Comparison of ENCODE assay signal across 15 cellular contexts in genomic region chr16:85361441-85362118, GRCh38.
DNase-seq lines count a peak whose midpoint lies in the region; ATAC-seq, FAIRE-seq and TF ChIP-seq lines count a peak whose summit lies in the region.
"Had no signal": no experiment of that assay in that cellular context is flagged by ENCODE, and none has a peak within 500 bp of the region (broad histone marks: within the 10 kb centered on the region; RNA-seq: fewer than 3 reads in every experiment).

No MANE protein-coding gene starts in this region.

- no peak overlapping the region for H3K14ac ChIP-seq in H1 (ENCODE audit: insufficient read length)

- ATAC-seq in mucosa of descending colon = peak; percentile 71
- ATAC-seq in HG03571 (IDR thresholded peaks at IDR 0.05; ENCODE audit: unreplicated experiment) = no peak
- ATAC-seq: activated CD4-positive, alpha-beta T cell treated with anti-CD3 and anti-CD28 coated beads for 36 hours; T-helper 17 cell had no signal

- TF ChIP-seq CTCF in H1 (IDR thresholded peaks at IDR 0.05; ENCODE audit: control extremely low read depth in 1 of 3, insufficient read depth in 1 of 3, low read depth in 1 of 3, low read length in 3 of 3) = no peak
- TF ChIP-seq CTCF in mucosa of descending colon (IDR thresholded peaks at IDR 0.05) = no peak
- TF ChIP-seq CTCF in transverse colon (IDR thresholded peaks at IDR 0.05) = no peak

- peak in 2 of 3 experiments; percentile 46 to 63 for DNase-seq in NCI-H1417 (lab: John Stamatoyannopoulos, UW)
- no peak for DNase-seq in NCI-H1417 treated with DMSO at 0.1 percent for 48 hours (lab: John Stamatoyannopoulos, UW)
- DNase-seq in H1 (ENCODE audit: low read depth in 1 of 2, low spot score in 2 of 2) = no peak
- DNase-seq in mucosa of descending colon = peak in 2 of 3 donors; percentile 52 to 73
- peak; percentile 70 for DNase-seq in transverse colon
- DNase-seq in occipital lobe (lab: John Stamatoyannopoulos, UW) = no peak
- no peak for DNase-seq in NCI-H774 (lab: John Stamatoyannopoulos, UW)
- DNase-seq: activated CD4-positive, alpha-beta T cell treated with anti-CD3 and anti-CD28 coated beads for 36 hours; activated T-cell treated with anti-CD3 and anti-CD28 coated beads, Interleukin-2, amount 50 U/mL, for 24 hours; amygdala; NCI-H2227 treated with DMSO at 0.1 percent for 48 hours; T-helper 17 cell had no signal

- no peak for TF ChIP-seq RAD21 in H1 (IDR thresholded peaks at IDR 0.05 in 1 of 2, conservative IDR thresholded peaks at IDR 0.05 in 1 of 2; ENCODE audit: low read depth in 2 of 2, low read length in 2 of 2)

- H3K27me3 ChIP-seq in H1 (replicated peaks in 1 of 4; ENCODE audit: control insufficient read depth in 3 of 4, extremely low read depth in 1 of 4, insufficient read depth in 3 of 4, low read length in 3 of 4) = peaks cover 0 to 8% (median 3%) of the 10 kb centered on the region in 4 experiments; a peak in 3 of 7 replicates
- H3K27me3 ChIP-seq in transverse colon = no peaks in the 10 kb centered on the region

- no peak overlapping the region for H3K56ac ChIP-seq in H1 (replicated peaks; ENCODE audit: insufficient read length, low read depth, low read length)

- no peak overlapping the region for H4K91ac ChIP-seq in H1 (replicated peaks; ENCODE audit: insufficient read length, low read length)

- no peak overlapping the region for H2AFZ ChIP-seq in H1 (ENCODE audit: low read length)

- no peak overlapping the region; the same call in 1 of the 2 replicates for H3K18ac ChIP-seq in H1 (ENCODE audit: extremely low read depth, low read length)

- no peak overlapping the region for H2BK5ac ChIP-seq in H1 (ENCODE audit: low read depth, low read length)

- TF ChIP-seq POLR2A in H1 (IDR thresholded peaks at IDR 0.05; ENCODE audit: control extremely low read depth in 1 of 2, low read depth in 2 of 2, low read length in 2 of 2) = no peak
- TF ChIP-seq POLR2A in transverse colon (IDR thresholded peaks at IDR 0.05) = no peak

- H3K36me3 ChIP-seq in H1 (ENCODE audit: control insufficient read depth in 2 of 4, insufficient read depth in 4 of 4, low read length in 3 of 4) (no peaks in the 10 kb centered on the region), mucosa of descending colon (ENCODE audit: low read depth) (no peaks in the 10 kb centered on the region), transverse colon (no peaks in the 10 kb centered on the region)

- intact Hi-C loops in mucosa of descending colon (cut with DNase I, micrococcal nuclease) = no loop called here
- intact Hi-C loops in transverse colon (cut with DNase I; ENCODE audit: low total_unique reads) = no loop called here

- H2BK15ac ChIP-seq in H1 (ENCODE audit: low read length) = no peak overlapping the region

- H3K27ac ChIP-seq in H1 (ENCODE audit: low read depth, low read length) (no peak overlapping the region), transverse colon (peak overlapping the region in 2 of 4 donors; percentile 21 to 37)
- H3K27ac ChIP-seq: dorsolateral prefrontal cortex had no signal

- no peak for FAIRE-seq in H1 (lab: Jason Lieb, UNC)
- FAIRE-seq: A204.1 had no signal

- no peak overlapping the region for H3K9ac ChIP-seq in H1 (replicated peaks in 1 of 4; ENCODE audit: extremely low read depth in 1 of 4, low read depth in 3 of 4, low read length in 3 of 4)

- no peak overlapping the region; the same call in 1 of the 2 replicates for H4K8ac ChIP-seq in H1 (ENCODE audit: extremely low read depth, insufficient read depth, low read length)

- no peak overlapping the region for H3K4me2 ChIP-seq in H1 (ENCODE audit: insufficient read depth in 1 of 2, low read depth in 2 of 2, low read length in 2 of 2)

- H3K9me3 ChIP-seq in H1 (ENCODE audit: insufficient read depth in 2 of 2, low read depth in 1 of 2, low read length in 1 of 2) = no peaks in the 10 kb centered on the region
- H3K9me3 ChIP-seq in mucosa of descending colon = no peaks in the 10 kb centered on the region
- H3K9me3 ChIP-seq in transverse colon = no peaks in the 10 kb centered on the region

- peaks cover 2 to 5% of the 10 kb centered on the region in 2 experiments for H4K20me1 ChIP-seq in H1 (replicated peaks in 1 of 2; ENCODE audit: control insufficient read depth in 1 of 2, insufficient read depth in 2 of 2, low read length in 2 of 2)

- H3K79me1 ChIP-seq in H1 (ENCODE audit: low read depth, low read length) = peaks cover 2% of the 10 kb centered on the region; the same call in 1 of the 2 replicates

- TF ChIP-seq EP300 in H1 (IDR thresholded peaks at IDR 0.05; ENCODE audit: borderline replicate concordance in 1 of 2, low read depth in 2 of 2, low read length in 2 of 2) = no peak
- no peak for TF ChIP-seq EP300 in transverse colon (IDR thresholded peaks at IDR 0.05; ENCODE audit: low read depth)

- 91% methylated on average over 20 of the region's 23 CpGs; no CpG with 5 or more reads in 1 of the 2 experiments for WGBS in H1 (ENCODE audit: extremely low coverage in 1 of 2, insufficient coverage in 1 of 2, insufficient read length in 1 of 2, insufficient replicate concordance in 2 of 2, low coverage in 1 of 2, low lambda C conversion rate in 2 of 2, missing lambda C conversion rate in 1 of 2), 2 experiments
- WGBS in transverse colon (ENCODE audit: low coverage in 1 of 2), 2 donors = 47% methylated on average over 23 of the region's 23 CpGs; no CpG with 5 or more reads in 1 of the 2 donors

- H3K4me3 ChIP-seq in H1 (ENCODE audit: extremely low read depth in 1 of 4, insufficient read depth in 2 of 4, low read depth in 3 of 4, low read length in 4 of 4) = no peak overlapping the region
- H3K4me3 ChIP-seq in mucosa of descending colon = no peak overlapping the region
- no peak overlapping the region for H3K4me3 ChIP-seq in transverse colon
- H3K4me3 ChIP-seq: dorsolateral prefrontal cortex had no signal

- no peak overlapping the region for H2BK120ac ChIP-seq in H1 (replicated peaks; ENCODE audit: low read depth, low read length)

- no peak overlapping the region for H3K23ac ChIP-seq in H1 (ENCODE audit: insufficient read length)

- no peak overlapping the region for H4K5ac ChIP-seq in H1 (ENCODE audit: insufficient read length, low read depth, low read length)

- H3K4me1 ChIP-seq in H1 (replicated peaks in 1 of 4; ENCODE audit: control insufficient read depth in 3 of 4, insufficient read depth in 4 of 4, low read length in 3 of 4) (peaks cover 8 to 17% (median 12%) of the 10 kb centered on the region in 4 experiments), mucosa of descending colon (ENCODE audit: low read depth) (peaks cover 15% of the 10 kb centered on the region), transverse colon (peaks cover 21 to 49% (median 37%) of the 10 kb centered on the region in 4 donors)

- in situ Hi-C loops in transverse colon (cut with MboI; ENCODE audit: low pct_ligation_motif_present in 1 of 4, low pct_unique_long_range_greater_than_20kb in 1 of 4, low sequenced_read_pairs in 3 of 4) = no loop called here

- H3K4ac ChIP-seq in H1 (replicated peaks; ENCODE audit: insufficient read length, low read depth, low read length) = no peak overlapping the region

- CTCF ChIA-PET in H1 (lab: Charles Lee; ENCODE audit: partially characterized antibody) = interaction anchor here (0.8 to 12.5 kb wide), 13 partner anchors 8 to 255 kb away, joined by 3 to 177 read pairs (median 5); no protein-coding TSS in a partner anchor

- H2BK12ac ChIP-seq in H1 (ENCODE audit: low read depth, low read length) = no peak overlapping the region

- 0 out of 2 replicates have a peak overlapping the region, but pooled peaks have one; percentile 34 for H2BK20ac ChIP-seq in H1 (ENCODE audit: low read length)

- POLR2A ChIA-PET in H1 (lab: Charles Lee; ENCODE audit: partially characterized antibody) = no interaction called here

- no peak overlapping the region for H2AK5ac ChIP-seq in H1 (ENCODE audit: low read depth, low read length)

- H3K23me2 ChIP-seq in H1 (ENCODE audit: low read depth, low read length) = no peaks in the 10 kb centered on the region

- no peaks in the 10 kb centered on the region for H3K79me2 ChIP-seq in H1 (ENCODE audit: control insufficient read depth in 1 of 2, insufficient read depth in 2 of 2, low read length in 2 of 2)

TF ChIP-seq in H1, 55 proteins besides CTCF, POLR2A, EP300 and RAD21:
- no peak for TF ChIP-seq MAFK (IDR thresholded peaks at IDR 0.05; ENCODE audit: low read depth, low read length)

Comparison
In these comparisons a context has a peak if more than half of its experiments do, and no peak if none do; other contexts are left out.
1. DNase-seq: peak in NCI-H1417 (2 of 3), mucosa of descending colon (2 of 3) and transverse colon (single experiment); none in NCI-H1417 treated with DMSO at 0.1 percent for 48 hours (single experiment), H1 (0 of 2), occipital lobe (single experiment) and NCI-H774 (single experiment).